In the genomic region with DNA sequence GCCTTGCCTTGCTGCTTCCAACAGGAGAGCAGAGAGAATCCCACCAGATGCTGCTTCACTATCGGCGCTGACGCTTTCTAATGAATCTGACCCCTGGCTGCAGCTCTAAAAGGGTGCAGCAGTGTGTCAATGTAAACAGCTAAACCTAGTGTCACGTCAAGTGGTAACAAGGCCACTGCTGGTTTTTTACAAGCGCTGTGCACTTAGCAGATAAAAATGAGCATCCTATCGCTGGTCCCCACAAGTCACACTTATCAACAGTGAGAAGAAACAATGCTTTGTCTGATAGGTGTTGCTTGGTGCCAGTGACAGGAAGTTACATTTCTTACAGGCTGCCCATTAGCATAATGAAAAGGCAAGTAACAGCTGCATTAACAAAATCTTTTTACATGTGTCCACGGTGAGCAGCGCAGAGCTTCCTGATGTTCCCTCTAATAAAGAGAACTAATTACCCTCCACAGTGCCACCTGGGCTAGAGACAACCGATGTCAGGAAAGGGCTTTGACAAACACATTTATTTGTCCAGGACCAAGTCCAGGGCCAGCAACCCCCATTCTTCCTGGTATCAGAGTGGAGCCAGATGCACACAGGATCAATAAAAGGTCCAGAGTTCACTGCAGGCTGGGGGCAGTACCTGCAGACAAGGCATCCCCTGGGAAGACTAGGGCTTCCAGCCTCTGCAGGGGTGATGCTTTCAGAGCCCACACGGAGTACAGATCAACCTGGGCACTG, we compare ENCODE assay signal across 1 cellular context.
TF ChIP-seq lines count a peak whose summit lies in the region.

No MANE protein-coding gene starts in this region.

TF ChIP-seq in HepG2, 621 proteins besides CTCF, POLR2A, EP300 and RAD21 (continued from another document and continues in another):
- TF ChIP-seq, protein P1, sequence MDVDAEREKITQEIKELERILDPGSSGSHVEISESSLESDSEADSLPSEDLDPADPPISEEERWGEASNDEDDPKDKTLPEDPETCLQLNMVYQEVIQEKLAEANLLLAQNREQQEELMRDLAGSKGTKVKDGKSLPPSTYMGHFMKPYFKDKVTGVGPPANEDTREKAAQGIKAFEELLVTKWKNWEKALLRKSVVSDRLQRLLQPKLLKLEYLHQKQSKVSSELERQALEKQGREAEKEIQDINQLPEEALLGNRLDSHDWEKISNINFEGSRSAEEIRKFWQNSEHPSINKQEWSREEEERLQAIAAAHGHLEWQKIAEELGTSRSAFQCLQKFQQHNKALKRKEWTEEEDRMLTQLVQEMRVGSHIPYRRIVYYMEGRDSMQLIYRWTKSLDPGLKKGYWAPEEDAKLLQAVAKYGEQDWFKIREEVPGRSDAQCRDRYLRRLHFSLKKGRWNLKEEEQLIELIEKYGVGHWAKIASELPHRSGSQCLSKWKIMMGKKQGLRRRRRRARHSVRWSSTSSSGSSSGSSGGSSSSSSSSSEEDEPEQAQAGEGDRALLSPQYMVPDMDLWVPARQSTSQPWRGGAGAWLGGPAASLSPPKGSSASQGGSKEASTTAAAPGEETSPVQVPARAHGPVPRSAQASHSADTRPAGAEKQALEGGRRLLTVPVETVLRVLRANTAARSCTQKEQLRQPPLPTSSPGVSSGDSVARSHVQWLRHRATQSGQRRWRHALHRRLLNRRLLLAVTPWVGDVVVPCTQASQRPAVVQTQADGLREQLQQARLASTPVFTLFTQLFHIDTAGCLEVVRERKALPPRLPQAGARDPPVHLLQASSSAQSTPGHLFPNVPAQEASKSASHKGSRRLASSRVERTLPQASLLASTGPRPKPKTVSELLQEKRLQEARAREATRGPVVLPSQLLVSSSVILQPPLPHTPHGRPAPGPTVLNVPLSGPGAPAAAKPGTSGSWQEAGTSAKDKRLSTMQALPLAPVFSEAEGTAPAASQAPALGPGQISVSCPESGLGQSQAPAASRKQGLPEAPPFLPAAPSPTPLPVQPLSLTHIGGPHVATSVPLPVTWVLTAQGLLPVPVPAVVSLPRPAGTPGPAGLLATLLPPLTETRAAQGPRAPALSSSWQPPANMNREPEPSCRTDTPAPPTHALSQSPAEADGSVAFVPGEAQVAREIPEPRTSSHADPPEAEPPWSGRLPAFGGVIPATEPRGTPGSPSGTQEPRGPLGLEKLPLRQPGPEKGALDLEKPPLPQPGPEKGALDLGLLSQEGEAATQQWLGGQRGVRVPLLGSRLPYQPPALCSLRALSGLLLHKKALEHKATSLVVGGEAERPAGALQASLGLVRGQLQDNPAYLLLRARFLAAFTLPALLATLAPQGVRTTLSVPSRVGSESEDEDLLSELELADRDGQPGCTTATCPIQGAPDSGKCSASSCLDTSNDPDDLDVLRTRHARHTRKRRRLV (CRISPR knock-in tag; IDR thresholded peaks at IDR 0.05): no peak
- TF ChIP-seq, protein P2, sequence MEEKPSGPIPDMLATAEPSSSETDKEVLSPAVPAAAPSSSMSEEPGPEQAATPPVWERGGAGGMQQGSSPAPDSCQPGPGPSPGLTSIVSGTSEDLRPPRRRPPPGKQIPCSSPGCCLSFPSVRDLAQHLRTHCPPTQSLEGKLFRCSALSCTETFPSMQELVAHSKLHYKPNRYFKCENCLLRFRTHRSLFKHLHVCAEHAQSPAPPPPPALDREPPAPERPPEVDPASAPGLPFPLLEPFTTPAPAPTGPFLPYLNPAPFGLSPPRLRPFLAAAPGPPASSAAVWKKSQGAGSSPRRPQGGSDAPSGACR (CRISPR knock-in tag; IDR thresholded peaks at IDR 0.05): peak; percentile 93
- no peak for TF ChIP-seq CENPX (CRISPR knock-in tag; IDR thresholded peaks at IDR 0.05)
- peak; percentile 84; the same call in 1 of the 2 replicates for TF ChIP-seq TGIF2 (CRISPR knock-in tag; IDR thresholded peaks at IDR 0.05)
- TF ChIP-seq TEAD2 (CRISPR knock-in tag; IDR thresholded peaks at IDR 0.05): no peak
- no peak for TF ChIP-seq ZNF10 (CRISPR knock-in tag; IDR thresholded peaks at IDR 0.05; ENCODE audit: borderline replicate concordance, low read depth)
- no peak for TF ChIP-seq XBP1 (CRISPR knock-in tag; IDR thresholded peaks at IDR 0.05)
- peak; percentile 82 for TF ChIP-seq HNF1A (IDR thresholded peaks at IDR 0.05; ENCODE audit: low read depth)
- TF ChIP-seq HNF1A (CRISPR knock-in tag; IDR thresholded peaks at IDR 0.05; ENCODE audit: borderline replicate concordance): peak; percentile 92
- TF ChIP-seq, protein P3, sequence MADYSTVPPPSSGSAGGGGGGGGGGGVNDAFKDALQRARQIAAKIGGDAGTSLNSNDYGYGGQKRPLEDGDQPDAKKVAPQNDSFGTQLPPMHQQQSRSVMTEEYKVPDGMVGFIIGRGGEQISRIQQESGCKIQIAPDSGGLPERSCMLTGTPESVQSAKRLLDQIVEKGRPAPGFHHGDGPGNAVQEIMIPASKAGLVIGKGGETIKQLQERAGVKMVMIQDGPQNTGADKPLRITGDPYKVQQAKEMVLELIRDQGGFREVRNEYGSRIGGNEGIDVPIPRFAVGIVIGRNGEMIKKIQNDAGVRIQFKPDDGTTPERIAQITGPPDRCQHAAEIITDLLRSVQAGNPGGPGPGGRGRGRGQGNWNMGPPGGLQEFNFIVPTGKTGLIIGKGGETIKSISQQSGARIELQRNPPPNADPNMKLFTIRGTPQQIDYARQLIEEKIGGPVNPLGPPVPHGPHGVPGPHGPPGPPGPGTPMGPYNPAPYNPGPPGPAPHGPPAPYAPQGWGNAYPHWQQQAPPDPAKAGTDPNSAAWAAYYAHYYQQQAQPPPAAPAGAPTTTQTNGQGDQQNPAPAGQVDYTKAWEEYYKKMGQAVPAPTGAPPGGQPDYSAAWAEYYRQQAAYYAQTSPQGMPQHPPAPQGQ (CRISPR knock-in tag; IDR thresholded peaks at IDR 0.05; ENCODE audit: borderline replicate concordance): peak; percentile 88; the same call in 1 of the 2 replicates
- TF ChIP-seq, protein P4, sequence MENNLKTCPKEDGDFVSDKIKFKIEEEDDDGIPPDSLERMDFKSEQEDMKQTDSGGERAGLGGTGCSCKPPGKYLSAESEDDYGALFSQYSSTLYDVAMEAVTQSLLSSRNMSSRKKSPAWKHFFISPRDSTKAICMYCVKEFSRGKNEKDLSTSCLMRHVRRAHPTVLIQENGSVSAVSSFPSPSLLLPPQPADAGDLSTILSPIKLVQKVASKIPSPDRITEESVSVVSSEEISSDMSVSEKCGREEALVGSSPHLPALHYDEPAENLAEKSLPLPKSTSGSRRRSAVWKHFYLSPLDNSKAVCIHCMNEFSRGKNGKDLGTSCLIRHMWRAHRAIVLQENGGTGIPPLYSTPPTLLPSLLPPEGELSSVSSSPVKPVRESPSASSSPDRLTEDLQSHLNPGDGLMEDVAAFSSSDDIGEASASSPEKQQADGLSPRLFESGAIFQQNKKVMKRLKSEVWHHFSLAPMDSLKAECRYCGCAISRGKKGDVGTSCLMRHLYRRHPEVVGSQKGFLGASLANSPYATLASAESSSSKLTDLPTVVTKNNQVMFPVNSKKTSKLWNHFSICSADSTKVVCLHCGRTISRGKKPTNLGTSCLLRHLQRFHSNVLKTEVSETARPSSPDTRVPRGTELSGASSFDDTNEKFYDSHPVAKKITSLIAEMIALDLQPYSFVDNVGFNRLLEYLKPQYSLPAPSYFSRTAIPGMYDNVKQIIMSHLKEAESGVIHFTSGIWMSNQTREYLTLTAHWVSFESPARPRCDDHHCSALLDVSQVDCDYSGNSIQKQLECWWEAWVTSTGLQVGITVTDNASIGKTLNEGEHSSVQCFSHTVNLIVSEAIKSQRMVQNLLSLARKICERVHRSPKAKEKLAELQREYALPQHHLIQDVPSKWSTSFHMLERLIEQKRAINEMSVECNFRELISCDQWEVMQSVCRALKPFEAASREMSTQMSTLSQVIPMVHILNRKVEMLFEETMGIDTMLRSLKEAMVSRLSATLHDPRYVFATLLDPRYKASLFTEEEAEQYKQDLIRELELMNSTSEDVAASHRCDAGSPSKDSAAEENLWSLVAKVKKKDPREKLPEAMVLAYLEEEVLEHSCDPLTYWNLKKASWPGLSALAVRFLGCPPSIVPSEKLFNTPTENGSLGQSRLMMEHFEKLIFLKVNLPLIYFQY (CRISPR knock-in tag; IDR thresholded peaks at IDR 0.05; ENCODE audit: borderline replicate concordance): peak; percentile 88; the same call in 1 of the 2 replicates
- peak; percentile 34; the same call in 1 of the 2 replicates for TF ChIP-seq ZNF7 (CRISPR knock-in tag; IDR thresholded peaks at IDR 0.05)
- 0 out of 2 replicates have a peak, but pooled peaks have one; percentile 52 for TF ChIP-seq ZNF468 (CRISPR knock-in tag; IDR thresholded peaks at IDR 0.05)
- TF ChIP-seq SNRNP70 (IDR thresholded peaks at IDR 0.05; ENCODE audit: low read depth, low read length): no peak
- TF ChIP-seq PITX1 (CRISPR knock-in tag; IDR thresholded peaks at IDR 0.05): peak; percentile 93
- TF ChIP-seq SP140L (CRISPR knock-in tag; IDR thresholded peaks at IDR 0.05; ENCODE audit: borderline replicate concordance): no peak; the same call in 1 of the 2 replicates
- TF ChIP-seq U2AF2 (IDR thresholded peaks at IDR 0.05; ENCODE audit: low read depth, low read length): no peak
- TF ChIP-seq ATRX (CRISPR knock-in tag; IDR thresholded peaks at IDR 0.05; ENCODE audit: borderline replicate concordance): no peak
- TF ChIP-seq KLF16 (CRISPR knock-in tag; IDR thresholded peaks at IDR 0.05): peak in 1 of 2 experiments; percentile 92; a peak in 2 of 4 replicates
- peak; percentile 93 for TF ChIP-seq THRA (CRISPR knock-in tag; IDR thresholded peaks at IDR 0.05; ENCODE audit: borderline replicate concordance)
- TF ChIP-seq ZNF709 (CRISPR knock-in tag; IDR thresholded peaks at IDR 0.05): no peak
- TF ChIP-seq SIN3A (IDR thresholded peaks at IDR 0.05; ENCODE audit: borderline replicate concordance, low read depth, low read length): peak; percentile 57; the same call in 1 of the 2 replicates
- TF ChIP-seq NPAS2 (CRISPR knock-in tag; IDR thresholded peaks at IDR 0.05; ENCODE audit: borderline replicate concordance): no peak
- TF ChIP-seq ZBTB33 (CRISPR knock-in tag; IDR thresholded peaks at IDR 0.05): peak; percentile 78; the same call in 1 of the 2 replicates
- no peak for TF ChIP-seq MNT (IDR thresholded peaks at IDR 0.05)
- peak; percentile 64; the same call in 1 of the 2 replicates for TF ChIP-seq YEATS2 (CRISPR knock-in tag; IDR thresholded peaks at IDR 0.05; ENCODE audit: borderline replicate concordance)
- no peak for TF ChIP-seq ZNF180 (CRISPR knock-in tag; IDR thresholded peaks at IDR 0.05; ENCODE audit: borderline replicate concordance, low read depth)
